Comparison of ENCODE assay signal across 19 cellular contexts in genomic region chr6:149900620-149901443, GRCh38. TPM values are rescaled to one million over a fixed set of nuclear protein-coding genes. Genes with fewer than 3 reads are reported as not detected.
"Had no signal": no experiment of that assay in that cellular context is flagged by ENCODE, and none has a peak within 500 bp of the region (broad histone marks: within the 10 kb centered on the region; RNA-seq: fewer than 3 reads in every experiment).

No MANE protein-coding gene starts in this region.

- H3K27ac Mint-ChIP-seq: activated CD8-positive, alpha-beta memory T cell treated with anti-CD3 and anti-CD28 coated beads, Interleukin-2, amount 10 ng/mL, durations not matched to agents 7 days and 5 days; activated naive CD8-positive, alpha-beta T cell treated with anti-CD3 and anti-CD28 coated beads for 36 hours; T-helper 17 cell had no signal

- H3K27me3 ChIP-seq: cardiac muscle cell, tibial artery had no signal

- DNase-seq: activated CD4-positive, alpha-beta T cell treated with anti-CD3 and anti-CD28 coated beads, Interleukin-2, amount 50 U/mL, for 4 hours; activated CD8-positive, alpha-beta memory T cell treated with anti-CD3 and anti-CD28 coated beads, Interleukin-2, amount 10 ng/mL, durations not matched to agents 7 days and 5 days; activated gamma-delta T cell; activated naive CD8-positive, alpha-beta T cell treated with anti-CD3 and anti-CD28 coated beads for 36 hours; activated T-cell treated with anti-CD3 and anti-CD28 coated beads, Interleukin-2, amount 50 U/mL, for 4 hours; anterior cingulate cortex; effector CD8-positive, alpha-beta T cell; erythroblast; RPMI8226; stimulated activated CD4-positive, alpha-beta T cell treated with anti-CD3 and anti-CD28 coated beads, Interleukin-4, amount 100 ng/mL, for 4 hours; T-helper 17 cell had no signal

- H3K27ac ChIP-seq: cardiac muscle cell, tibial artery had no signal

- H3K9me3 ChIP-seq: tibial artery had no signal

- H3K9me3 Mint-ChIP-seq: activated naive CD8-positive, alpha-beta T cell treated with anti-CD3 and anti-CD28 coated beads for 36 hours; activated T-cell treated with anti-CD3 and anti-CD28 coated beads, Interleukin-2, amount 50 U/mL, for 4 hours had no signal

- H3K36me3 ChIP-seq: cardiac muscle cell, tibial artery had no signal

- ATAC-seq: activated CD4-positive, CD25-positive, alpha-beta regulatory T cell treated with anti-CD3 and anti-CD28 coated beads, Interleukin-2, amount 50 U/mL, for 24 hours; activated CD8-positive, alpha-beta memory T cell treated with anti-CD3 and anti-CD28 coated beads, Interleukin-2, amount 10 ng/mL, durations not matched to agents 7 days and 5 days; activated T-cell treated with anti-CD3 and anti-CD28 coated beads, Interleukin-2, amount 50 U/mL, for 4 hours; left lobe of liver; SK-N-SH treated with all-trans-retinoic acid at 6 μM for 48 hours; T-helper 17 cell had no signal

- H3K4me3 ChIP-seq: cardiac muscle cell, tibial artery had no signal

- H3K36me3 Mint-ChIP-seq: activated CD8-positive, alpha-beta memory T cell treated with anti-CD3 and anti-CD28 coated beads, Interleukin-2, amount 10 ng/mL, durations not matched to agents 7 days and 5 days; activated naive CD8-positive, alpha-beta T cell treated with anti-CD3 and anti-CD28 coated beads for 36 hours had no signal

- H3K4me3 Mint-ChIP-seq: activated CD8-positive, alpha-beta memory T cell treated with anti-CD3 and anti-CD28 coated beads, Interleukin-2, amount 10 ng/mL, durations not matched to agents 7 days and 5 days; activated naive CD8-positive, alpha-beta T cell treated with anti-CD3 and anti-CD28 coated beads for 36 hours; activated T-cell treated with anti-CD3 and anti-CD28 coated beads, Interleukin-2, amount 50 U/mL, for 4 hours; T-helper 17 cell had no signal

RNA-seq across cellular contexts. Expression of gene RAET1E, which starts 2.9 kb away (rescaled TPM):
- total RNA-seq: activated CD8-positive, alpha-beta memory T cell treated with anti-CD3 and anti-CD28 coated beads, Interleukin-2, amount 10 ng/mL, durations not matched to agents 7 days and 5 days; activated naive CD8-positive, alpha-beta T cell treated with anti-CD3 and anti-CD28 coated beads for 36 hours; activated T-cell treated with anti-CD3 and anti-CD28 coated beads, Interleukin-2, amount 50 U/mL, for 4 hours; cardiac muscle cell; fibroblast of villous mesenchyme; left lobe of liver; osteocyte had no signal
- polyA plus RNA-seq: cardiac muscle cell, neural cell had no signal

RNA-seq across cellular contexts. Expression of gene RAET1G, which starts 22.1 kb away (rescaled TPM):
- total RNA-seq: activated CD8-positive, alpha-beta memory T cell treated with anti-CD3 and anti-CD28 coated beads, Interleukin-2, amount 10 ng/mL, durations not matched to agents 7 days and 5 days; activated naive CD8-positive, alpha-beta T cell treated with anti-CD3 and anti-CD28 coated beads for 36 hours; activated T-cell treated with anti-CD3 and anti-CD28 coated beads, Interleukin-2, amount 50 U/mL, for 4 hours; cardiac muscle cell; left lobe of liver; T-helper 17 cell had no signal
- polyA plus RNA-seq: cardiac muscle cell, neural cell had no signal

RNA-seq across cellular contexts. Expression of gene ULBP2, which starts 41.0 kb away (rescaled TPM):
- total RNA-seq: cardiac muscle cell had no signal
- polyA plus RNA-seq: cardiac muscle cell had no signal
